ENCODE assay signal across 14 cellular contexts in genomic region chr9:131891578-131891977, GRCh38.
DNase-seq lines count a peak whose midpoint lies in the region; ATAC-seq and TF ChIP-seq lines count a peak whose summit lies in the region.
"Had no signal": no experiment of that assay in that cellular context is flagged by ENCODE, and none has a peak within 500 bp of the region (broad histone marks: within the 10 kb centered on the region; RNA-seq: fewer than 3 reads in every experiment).

No MANE protein-coding gene starts in this region.

- no peak overlapping the region for H2BK5ac ChIP-seq in mesenchymal stem cell (ENCODE audit: low read depth, low read length, poor library complexity, severe bottlenecking)

- no peak overlapping the region for H3K14ac ChIP-seq in mesenchymal stem cell (ENCODE audit: low read length in 2 of 2)

- H3K4me1 ChIP-seq in heart right ventricle, result peaks cover 16 to 65% (median 33%) of the 10 kb centered on the region in 9 donors
- peaks cover 8% of the 10 kb centered on the region for H3K4me1 ChIP-seq in right cardiac atrium (ENCODE audit: control insufficient read depth, insufficient read depth, low read length)
- H3K4me1 ChIP-seq in mesenchymal stem cell (ENCODE audit: control insufficient read depth, insufficient read depth, low read depth, low read length), result no peaks in the 10 kb centered on the region

- DNase-seq in Right ventricle myocardium inferior (ENCODE audit: missing footprints) (no peak), cardiac septum (ENCODE audit: low spot score) (no peak), heart right ventricle (no peak), right cardiac atrium (no peak), SHP77 (lab: John Stamatoyannopoulos, UW) (no peak), NCI-H345 (lab: John Stamatoyannopoulos, UW) (no peak), mesenchymal stem cell (no peak), NCI-H1048 (lab: John Stamatoyannopoulos, UW) (no peak)
- DNase-seq: ACHN; CD4-positive, CD25-positive, alpha-beta regulatory T cell; GF-D8 had no signal

- peaks cover 7% of the 10 kb centered on the region for H3K79me1 ChIP-seq in mesenchymal stem cell (replicated peaks; ENCODE audit: low read length, poor library complexity, severe bottlenecking)

- H3K4ac ChIP-seq in mesenchymal stem cell (ENCODE audit: low read depth in 1 of 2, low read length in 2 of 2), result no peak overlapping the region

- H4K91ac ChIP-seq in mesenchymal stem cell (ENCODE audit: low read length), result no peak overlapping the region

- H3K9ac ChIP-seq in mesenchymal stem cell (ENCODE audit: low read length), result no peak overlapping the region
- H3K9ac ChIP-seq: BLaER1 treated with 17β-estradiol and CSF1 and Interleukin-3, amounts not matched to agents 10 nM and 100 nM had no signal

- ATAC-seq in Right ventricle myocardium inferior (peak; percentile 38), heart right ventricle (peak in 5 of 8 donors; percentile 24 to 47 (median 38)), right cardiac atrium (peak in 1 of 2 donors; percentile 63)
- ATAC-seq: HCT116 had no signal

- no peak overlapping the region for H2BK120ac ChIP-seq in mesenchymal stem cell (ENCODE audit: low read depth, low read length)

- H2AFZ ChIP-seq in mesenchymal stem cell (ENCODE audit: low read depth, low read length), result no peak overlapping the region

- no peak overlapping the region for H2BK15ac ChIP-seq in mesenchymal stem cell (ENCODE audit: low read depth, poor library complexity, severe bottlenecking)

- no peak for TF ChIP-seq CTCF in heart right ventricle (IDR thresholded peaks at IDR 0.05)

- 31 to 57% methylated on average over 8 of the region's 8 CpGs for WGBS in heart right ventricle, 2 donors
- WGBS in right cardiac atrium, result 44% methylated on average over 8 of the region's 8 CpGs
- 93% methylated on average over 8 of the region's 8 CpGs for WGBS in mesenchymal stem cell

- H3K9me3 ChIP-seq in heart right ventricle, result no peaks in the 10 kb centered on the region
- H3K9me3 ChIP-seq in right cardiac atrium (ENCODE audit: control insufficient read depth, low read length), result no peaks in the 10 kb centered on the region
- no peaks in the 10 kb centered on the region for H3K9me3 ChIP-seq in mesenchymal stem cell (ENCODE audit: control insufficient read depth, low read length)
- H3K9me3 ChIP-seq: BLaER1 treated with 17β-estradiol and CSF1 and Interleukin-3, amounts not matched to agents 10 nM and 100 nM had no signal

- H3K18ac ChIP-seq in mesenchymal stem cell (ENCODE audit: low read depth in 1 of 2, low read length in 2 of 2), result no peak overlapping the region

- no peak overlapping the region for H3K23ac ChIP-seq in mesenchymal stem cell (ENCODE audit: low read length in 2 of 2)

- no peak overlapping the region for H2BK12ac ChIP-seq in mesenchymal stem cell (ENCODE audit: low read length in 2 of 2)

- H2AK5ac ChIP-seq in mesenchymal stem cell (ENCODE audit: low read length, severe bottlenecking), result no peak overlapping the region

- no peak overlapping the region for H3K4me2 ChIP-seq in mesenchymal stem cell (ENCODE audit: low read length, poor library complexity, severe bottlenecking)
- H3K4me2 ChIP-seq: BLaER1 treated with 17β-estradiol and CSF1 and Interleukin-3, amounts not matched to agents 10 nM and 100 nM had no signal

- no peak overlapping the region for H4K8ac ChIP-seq in mesenchymal stem cell (ENCODE audit: low read length)

- H3K27me3 ChIP-seq in heart right ventricle (no peaks in the 10 kb centered on the region), right cardiac atrium (ENCODE audit: control insufficient read depth, insufficient read depth) (no peaks in the 10 kb centered on the region), mesenchymal stem cell (ENCODE audit: control insufficient read depth in 1 of 2, insufficient read depth in 1 of 2, low read length in 2 of 2) (no peaks in the 10 kb centered on the region)
- H3K27me3 ChIP-seq: BLaER1 treated with 17β-estradiol and CSF1 and Interleukin-3, amounts not matched to agents 10 nM and 100 nM had no signal

- H3K27ac ChIP-seq in heart right ventricle (peak overlapping the region in 8 of 10 donors; percentile 28 to 84 (median 82)), right cardiac atrium (ENCODE audit: low read length) (peak overlapping the region; percentile 82), mesenchymal stem cell (ENCODE audit: low read length, poor library complexity, severe bottlenecking) (no peak overlapping the region)
- H3K27ac ChIP-seq: BLaER1 treated with 17β-estradiol and CSF1 and Interleukin-3, amounts not matched to agents 10 nM and 100 nM; HL-60 had no signal

- H3K36me3 ChIP-seq in heart right ventricle, result peaks cover 0 to 18% (median 0%) of the 10 kb centered on the region in 9 donors
- peaks cover 20 to 39% of the 10 kb centered on the region in 2 experiments for H3K36me3 ChIP-seq in mesenchymal stem cell (ENCODE audit: control insufficient read depth in 1 of 2, insufficient read depth in 2 of 2, low read depth in 1 of 2, low read length in 2 of 2)

- intact Hi-C loops in Right ventricle myocardium inferior (cut with DNase I) (loop anchor here (5.0 kb wide), 1 partner anchor 284 kb away; no protein-coding TSS in a partner anchor), cardiac septum (cut with DNase I) (no loop called here), heart right ventricle (cut with DNase I) (no loop called here), right cardiac atrium (cut with DNase I) (no loop called here)

- H3K4me3 ChIP-seq in heart right ventricle (no peak overlapping the region), right cardiac atrium (ENCODE audit: low read length) (no peak overlapping the region), mesenchymal stem cell (ENCODE audit: insufficient read depth in 1 of 2, low read depth in 1 of 2, low read length in 2 of 2) (no peak overlapping the region)
- H3K4me3 ChIP-seq: BLaER1 treated with 17β-estradiol and CSF1 and Interleukin-3, amounts not matched to agents 10 nM and 100 nM had no signal
